ENCODE assay signal across 8 cellular contexts in genomic region chr5:58459276-58459859, GRCh38. TPM values are rescaled to one million over a fixed set of nuclear protein-coding genes. Genes with fewer than 3 reads are reported as not detected.
DNase-seq lines count a peak whose midpoint lies in the region; ATAC-seq and TF ChIP-seq lines count a peak whose summit lies in the region.

No MANE protein-coding gene starts in this region.

- H3K27ac Mint-ChIP-seq in activated T-cell treated with anti-CD3 and anti-CD28 coated beads, Interleukin-2, amount 50 U/mL, for 72 hours = no peak overlapping the region
- H3K27ac Mint-ChIP-seq in neural crest cell (ENCODE audit: unreplicated experiment) = peak overlapping the region; percentile 81

- TF ChIP-seq CTCF in fibroblast of pulmonary artery (IDR thresholded peaks at IDR 0.05; ENCODE audit: low read length, missing control alignments) (no peak), neural crest cell (conservative IDR thresholded peaks at IDR 0.05) (no peak)

- H3K4me3 Mint-ChIP-seq in activated T-cell treated with anti-CD3 and anti-CD28 coated beads, Interleukin-2, amount 50 U/mL, for 72 hours = peak overlapping the region; percentile 79 to 88
- peak overlapping the region; percentile 91 for H3K4me3 Mint-ChIP-seq in neural crest cell

- H3K4me3 ChIP-seq in fibroblast of pulmonary artery (replicated peaks; ENCODE audit: low read depth, low read length) = peak overlapping the region; percentile 74

- H3K9me3 Mint-ChIP-seq in activated T-cell treated with anti-CD3 and anti-CD28 coated beads, Interleukin-2, amount 50 U/mL, for 72 hours = no peaks in the 10 kb centered on the region
- no peaks in the 10 kb centered on the region for H3K9me3 Mint-ChIP-seq in neural crest cell

- H3K36me3 Mint-ChIP-seq in activated T-cell treated with anti-CD3 and anti-CD28 coated beads, Interleukin-2, amount 50 U/mL, for 72 hours (ENCODE audit: insufficient read depth in 2 of 2) = peaks cover 0 to 2% of the 10 kb centered on the region in 2 donors
- H3K36me3 Mint-ChIP-seq in neural crest cell (ENCODE audit: low read depth) = peaks cover 9% of the 10 kb centered on the region

- ATAC-seq in activated T-cell treated with anti-CD3 and anti-CD28 coated beads, Interleukin-2, amount 50 U/mL, for 72 hours (replicated peaks in 1 of 2) = peak in 1 of 2 donors; percentile 2
- no peak for ATAC-seq in GM21381 (IDR thresholded peaks at IDR 0.05; ENCODE audit: unreplicated experiment)
- no peak for ATAC-seq in HG03520 (IDR thresholded peaks at IDR 0.05; ENCODE audit: unreplicated experiment)

- peaks cover 15% of the 10 kb centered on the region for H3K27me3 Mint-ChIP-seq in activated T-cell treated with anti-CD3 and anti-CD28 coated beads, Interleukin-2, amount 50 U/mL, for 72 hours (ENCODE audit: low read depth)
- H3K27me3 Mint-ChIP-seq in neural crest cell (ENCODE audit: low read depth) = peaks cover 6% of the 10 kb centered on the region

- DNase-seq in SIG-M5 treated with dmso at 0.1 percent for 504 hours (lab: John Stamatoyannopoulos, UW; ENCODE audit: unreplicated experiment) (peak; percentile 48), SIG-M5 (lab: John Stamatoyannopoulos, UW) (no peak), KG1 (lab: John Stamatoyannopoulos, UW) (peak; percentile 37), fibroblast of pulmonary artery (ENCODE audit: low read depth) (peak; percentile 64), neural crest cell (ENCODE audit: low read depth, low spot score) (no peak)
- DNase-seq in activated T-cell treated with anti-CD3 and anti-CD28 coated beads, Interleukin-2, amount 50 U/mL, for 72 hours = no peak

- peaks cover 22% of the 10 kb centered on the region for H3K4me1 Mint-ChIP-seq in activated T-cell treated with anti-CD3 and anti-CD28 coated beads, Interleukin-2, amount 50 U/mL, for 72 hours (ENCODE audit: low read depth)
- peaks cover 33% of the 10 kb centered on the region for H3K4me1 Mint-ChIP-seq in neural crest cell

RNA-seq across cellular contexts. Expression of gene PLK2, which starts 0.5 kb away (rescaled TPM):
- total RNA-seq in activated T-cell treated with anti-CD3 and anti-CD28 coated beads, Interleukin-2, amount 50 U/mL, for 72 hours = 10 to 100 TPM in 1 of 2 donors, 1 to 10 TPM in 1; 8.3 to 12.8 TPM
- total RNA-seq in neural crest cell = 15.0 and 25.0 TPM in 2 replicates

RNA-seq across cellular contexts. Expression of gene GAPT, which starts 31.9 kb away (rescaled TPM):
- not detected for total RNA-seq in activated T-cell treated with anti-CD3 and anti-CD28 coated beads, Interleukin-2, amount 50 U/mL, for 72 hours
- total RNA-seq in neural crest cell = not detected in 2 replicates

Comparison
In these comparisons a context has a peak if more than half of its experiments do, and no peak if none do; other contexts are left out.
1. DNase-seq: peak in SIG-M5 treated with dmso at 0.1 percent for 504 hours (single experiment), KG1 (single experiment) and fibroblast of pulmonary artery (single experiment); none in SIG-M5 (single experiment), activated T-cell treated with anti-CD3 and anti-CD28 coated beads, Interleukin-2, amount 50 U/mL, for 72 hours (0 of 2) and neural crest cell (single experiment).